3 cellular contexts compared by ENCODE assay signal in the genomic region with DNA sequence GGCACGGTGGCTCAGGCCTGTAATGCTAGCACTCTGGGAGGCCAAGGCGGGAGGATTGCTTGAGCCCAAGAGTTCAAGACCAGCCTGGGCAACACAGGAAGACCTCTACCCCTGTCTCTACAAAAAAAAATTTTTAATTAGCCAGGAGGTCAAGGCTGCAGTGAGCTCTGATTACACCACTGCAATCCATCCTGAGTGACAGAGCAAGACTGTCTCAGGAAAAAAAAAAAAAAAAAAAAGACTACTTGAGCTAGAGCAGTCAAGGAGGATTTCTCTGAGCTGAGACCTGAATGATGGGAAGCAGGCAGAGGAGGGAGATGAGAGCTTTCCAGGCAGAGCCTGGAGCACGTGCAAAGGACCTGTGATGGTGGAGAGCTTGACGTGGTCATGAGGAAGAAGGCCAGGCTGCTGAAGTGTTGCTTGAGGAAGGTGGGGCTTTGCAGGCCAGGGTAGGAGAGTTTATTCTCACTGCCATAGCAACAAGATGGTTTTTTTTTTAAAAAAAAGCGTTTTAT.
TF ChIP-seq lines count a peak whose summit lies in the region.

No MANE protein-coding gene starts in this region.

TF ChIP-seq in HEK293T, 16 proteins besides CTCF, POLR2A, EP300 and RAD21:
- TF ChIP-seq, protein P1, sequence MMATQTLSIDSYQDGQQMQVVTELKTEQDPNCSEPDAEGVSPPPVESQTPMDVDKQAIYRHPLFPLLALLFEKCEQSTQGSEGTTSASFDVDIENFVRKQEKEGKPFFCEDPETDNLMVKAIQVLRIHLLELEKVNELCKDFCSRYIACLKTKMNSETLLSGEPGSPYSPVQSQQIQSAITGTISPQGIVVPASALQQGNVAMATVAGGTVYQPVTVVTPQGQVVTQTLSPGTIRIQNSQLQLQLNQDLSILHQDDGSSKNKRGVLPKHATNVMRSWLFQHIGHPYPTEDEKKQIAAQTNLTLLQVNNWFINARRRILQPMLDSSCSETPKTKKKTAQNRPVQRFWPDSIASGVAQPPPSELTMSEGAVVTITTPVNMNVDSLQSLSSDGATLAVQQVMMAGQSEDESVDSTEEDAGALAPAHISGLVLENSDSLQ (IDR thresholded peaks at IDR 0.05): peak; percentile 20; the same call in 1 of the 2 replicates
- TF ChIP-seq NFRKB (IDR thresholded peaks at IDR 0.05): no peak
TF ChIP-seq in HEK293T: peak in this region for 1.

TF ChIP-seq in H1, 55 proteins besides CTCF, POLR2A, EP300 and RAD21:
- TF ChIP-seq, protein P2, sequence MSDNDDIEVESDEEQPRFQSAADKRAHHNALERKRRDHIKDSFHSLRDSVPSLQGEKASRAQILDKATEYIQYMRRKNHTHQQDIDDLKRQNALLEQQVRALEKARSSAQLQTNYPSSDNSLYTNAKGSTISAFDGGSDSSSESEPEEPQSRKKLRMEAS (IDR thresholded peaks at IDR 0.05): no peak
- TF ChIP-seq SRF (IDR thresholded peaks at IDR 0.05; ENCODE audit: low read depth, low read length): no peak
- no peak for TF ChIP-seq POU5F1 (IDR thresholded peaks at IDR 0.05; ENCODE audit: low read depth, low read length)
- TF ChIP-seq ASH2L (IDR thresholded peaks at IDR 0.05; ENCODE audit: low read length): no peak
- no peak for TF ChIP-seq FOSL1 (IDR thresholded peaks at IDR 0.05; ENCODE audit: insufficient read depth, low read depth, low read length)
- TF ChIP-seq, protein P3, sequence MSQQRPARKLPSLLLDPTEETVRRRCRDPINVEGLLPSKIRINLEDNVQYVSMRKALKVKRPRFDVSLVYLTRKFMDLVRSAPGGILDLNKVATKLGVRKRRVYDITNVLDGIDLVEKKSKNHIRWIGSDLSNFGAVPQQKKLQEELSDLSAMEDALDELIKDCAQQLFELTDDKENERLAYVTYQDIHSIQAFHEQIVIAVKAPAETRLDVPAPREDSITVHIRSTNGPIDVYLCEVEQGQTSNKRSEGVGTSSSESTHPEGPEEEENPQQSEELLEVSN (IDR thresholded peaks at IDR 0.05): no peak
- TF ChIP-seq SUZ12 (IDR thresholded peaks at IDR 0.05; ENCODE audit: low read length): no peak
TF ChIP-seq in H1: peak in this region for 0.

TF ChIP-seq in HepG2, 621 proteins besides CTCF, POLR2A, EP300 and RAD21:
- no peak for TF ChIP-seq GTF3A (CRISPR knock-in tag; conservative IDR thresholded peaks at IDR 0.05)
- no peak for TF ChIP-seq ZNF510 (CRISPR knock-in tag; IDR thresholded peaks at IDR 0.05; ENCODE audit: low read depth)
- TF ChIP-seq, protein P4, sequence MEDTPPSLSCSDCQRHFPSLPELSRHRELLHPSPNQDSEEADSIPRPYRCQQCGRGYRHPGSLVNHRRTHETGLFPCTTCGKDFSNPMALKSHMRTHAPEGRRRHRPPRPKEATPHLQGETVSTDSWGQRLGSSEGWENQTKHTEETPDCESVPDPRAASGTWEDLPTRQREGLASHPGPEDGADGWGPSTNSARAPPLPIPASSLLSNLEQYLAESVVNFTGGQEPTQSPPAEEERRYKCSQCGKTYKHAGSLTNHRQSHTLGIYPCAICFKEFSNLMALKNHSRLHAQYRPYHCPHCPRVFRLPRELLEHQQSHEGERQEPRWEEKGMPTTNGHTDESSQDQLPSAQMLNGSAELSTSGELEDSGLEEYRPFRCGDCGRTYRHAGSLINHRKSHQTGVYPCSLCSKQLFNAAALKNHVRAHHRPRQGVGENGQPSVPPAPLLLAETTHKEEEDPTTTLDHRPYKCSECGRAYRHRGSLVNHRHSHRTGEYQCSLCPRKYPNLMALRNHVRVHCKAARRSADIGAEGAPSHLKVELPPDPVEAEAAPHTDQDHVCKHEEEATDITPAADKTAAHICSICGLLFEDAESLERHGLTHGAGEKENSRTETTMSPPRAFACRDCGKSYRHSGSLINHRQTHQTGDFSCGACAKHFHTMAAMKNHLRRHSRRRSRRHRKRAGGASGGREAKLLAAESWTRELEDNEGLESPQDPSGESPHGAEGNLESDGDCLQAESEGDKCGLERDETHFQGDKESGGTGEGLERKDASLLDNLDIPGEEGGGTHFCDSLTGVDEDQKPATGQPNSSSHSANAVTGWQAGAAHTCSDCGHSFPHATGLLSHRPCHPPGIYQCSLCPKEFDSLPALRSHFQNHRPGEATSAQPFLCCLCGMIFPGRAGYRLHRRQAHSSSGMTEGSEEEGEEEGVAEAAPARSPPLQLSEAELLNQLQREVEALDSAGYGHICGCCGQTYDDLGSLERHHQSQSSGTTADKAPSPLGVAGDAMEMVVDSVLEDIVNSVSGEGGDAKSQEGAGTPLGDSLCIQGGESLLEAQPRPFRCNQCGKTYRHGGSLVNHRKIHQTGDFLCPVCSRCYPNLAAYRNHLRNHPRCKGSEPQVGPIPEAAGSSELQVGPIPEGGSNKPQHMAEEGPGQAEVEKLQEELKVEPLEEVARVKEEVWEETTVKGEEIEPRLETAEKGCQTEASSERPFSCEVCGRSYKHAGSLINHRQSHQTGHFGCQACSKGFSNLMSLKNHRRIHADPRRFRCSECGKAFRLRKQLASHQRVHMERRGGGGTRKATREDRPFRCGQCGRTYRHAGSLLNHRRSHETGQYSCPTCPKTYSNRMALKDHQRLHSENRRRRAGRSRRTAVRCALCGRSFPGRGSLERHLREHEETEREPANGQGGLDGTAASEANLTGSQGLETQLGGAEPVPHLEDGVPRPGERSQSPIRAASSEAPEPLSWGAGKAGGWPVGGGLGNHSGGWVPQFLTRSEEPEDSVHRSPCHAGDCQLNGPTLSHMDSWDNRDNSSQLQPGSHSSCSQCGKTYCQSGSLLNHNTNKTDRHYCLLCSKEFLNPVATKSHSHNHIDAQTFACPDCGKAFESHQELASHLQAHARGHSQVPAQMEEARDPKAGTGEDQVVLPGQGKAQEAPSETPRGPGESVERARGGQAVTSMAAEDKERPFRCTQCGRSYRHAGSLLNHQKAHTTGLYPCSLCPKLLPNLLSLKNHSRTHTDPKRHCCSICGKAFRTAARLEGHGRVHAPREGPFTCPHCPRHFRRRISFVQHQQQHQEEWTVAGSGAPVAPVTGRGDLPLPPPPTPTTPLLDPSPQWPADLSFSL (CRISPR knock-in tag; IDR thresholded peaks at IDR 0.05): no peak
- TF ChIP-seq, protein P5, sequence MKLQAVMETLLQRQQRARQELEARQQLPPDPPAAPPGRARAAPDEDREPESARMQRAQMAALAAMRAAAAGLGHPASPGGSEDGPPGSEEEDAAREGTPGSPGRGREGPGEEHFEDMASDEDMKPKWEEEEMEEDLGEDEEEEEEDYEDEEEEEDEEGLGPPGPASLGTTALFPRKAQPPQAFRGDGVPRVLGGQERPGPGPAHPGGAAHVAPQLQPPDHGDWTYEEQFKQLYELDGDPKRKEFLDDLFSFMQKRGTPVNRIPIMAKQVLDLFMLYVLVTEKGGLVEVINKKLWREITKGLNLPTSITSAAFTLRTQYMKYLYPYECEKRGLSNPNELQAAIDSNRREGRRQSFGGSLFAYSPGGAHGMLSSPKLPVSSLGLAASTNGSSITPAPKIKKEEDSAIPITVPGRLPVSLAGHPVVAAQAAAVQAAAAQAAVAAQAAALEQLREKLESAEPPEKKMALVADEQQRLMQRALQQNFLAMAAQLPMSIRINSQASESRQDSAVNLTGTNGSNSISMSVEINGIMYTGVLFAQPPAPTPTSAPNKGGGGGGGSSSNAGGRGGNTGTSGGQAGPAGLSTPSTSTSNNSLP (IDR thresholded peaks at IDR 0.05; ENCODE audit: low read depth, low read length): no peak
- TF ChIP-seq ZNF331 (CRISPR knock-in tag; IDR thresholded peaks at IDR 0.05): no peak
- no peak for TF ChIP-seq ZC3H13 (CRISPR knock-in tag; IDR thresholded peaks at IDR 0.05)
- TF ChIP-seq WIZ (CRISPR knock-in tag; IDR thresholded peaks at IDR 0.05): no peak
- no peak for TF ChIP-seq ZNF562 (CRISPR knock-in tag; IDR thresholded peaks at IDR 0.05; ENCODE audit: borderline replicate concordance)
- no peak for TF ChIP-seq PLRG1 (conservative IDR thresholded peaks at IDR 0.05)
- TF ChIP-seq, protein P6, sequence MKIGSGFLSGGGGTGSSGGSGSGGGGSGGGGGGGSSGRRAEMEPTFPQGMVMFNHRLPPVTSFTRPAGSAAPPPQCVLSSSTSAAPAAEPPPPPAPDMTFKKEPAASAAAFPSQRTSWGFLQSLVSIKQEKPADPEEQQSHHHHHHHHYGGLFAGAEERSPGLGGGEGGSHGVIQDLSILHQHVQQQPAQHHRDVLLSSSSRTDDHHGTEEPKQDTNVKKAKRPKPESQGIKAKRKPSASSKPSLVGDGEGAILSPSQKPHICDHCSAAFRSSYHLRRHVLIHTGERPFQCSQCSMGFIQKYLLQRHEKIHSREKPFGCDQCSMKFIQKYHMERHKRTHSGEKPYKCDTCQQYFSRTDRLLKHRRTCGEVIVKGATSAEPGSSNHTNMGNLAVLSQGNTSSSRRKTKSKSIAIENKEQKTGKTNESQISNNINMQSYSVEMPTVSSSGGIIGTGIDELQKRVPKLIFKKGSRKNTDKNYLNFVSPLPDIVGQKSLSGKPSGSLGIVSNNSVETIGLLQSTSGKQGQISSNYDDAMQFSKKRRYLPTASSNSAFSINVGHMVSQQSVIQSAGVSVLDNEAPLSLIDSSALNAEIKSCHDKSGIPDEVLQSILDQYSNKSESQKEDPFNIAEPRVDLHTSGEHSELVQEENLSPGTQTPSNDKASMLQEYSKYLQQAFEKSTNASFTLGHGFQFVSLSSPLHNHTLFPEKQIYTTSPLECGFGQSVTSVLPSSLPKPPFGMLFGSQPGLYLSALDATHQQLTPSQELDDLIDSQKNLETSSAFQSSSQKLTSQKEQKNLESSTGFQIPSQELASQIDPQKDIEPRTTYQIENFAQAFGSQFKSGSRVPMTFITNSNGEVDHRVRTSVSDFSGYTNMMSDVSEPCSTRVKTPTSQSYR (CRISPR knock-in tag; IDR thresholded peaks at IDR 0.05; ENCODE audit: borderline replicate concordance): no peak
- TF ChIP-seq ZSCAN12 (CRISPR knock-in tag; IDR thresholded peaks at IDR 0.05): no peak
- TF ChIP-seq ZNF780A (CRISPR knock-in tag; IDR thresholded peaks at IDR 0.05): no peak
- TF ChIP-seq ZNF598 (CRISPR knock-in tag; IDR thresholded peaks at IDR 0.05; ENCODE audit: borderline replicate concordance): no peak
- no peak for TF ChIP-seq ZNF556 (CRISPR knock-in tag; IDR thresholded peaks at IDR 0.05; ENCODE audit: borderline replicate concordance)
- no peak for TF ChIP-seq YY1 (IDR thresholded peaks at IDR 0.05; ENCODE audit: insufficient read depth, insufficient replicate concordance, low read depth, low read length)
